Comparison of ENCODE assay signal across 8 cellular contexts in the genomic region with DNA sequence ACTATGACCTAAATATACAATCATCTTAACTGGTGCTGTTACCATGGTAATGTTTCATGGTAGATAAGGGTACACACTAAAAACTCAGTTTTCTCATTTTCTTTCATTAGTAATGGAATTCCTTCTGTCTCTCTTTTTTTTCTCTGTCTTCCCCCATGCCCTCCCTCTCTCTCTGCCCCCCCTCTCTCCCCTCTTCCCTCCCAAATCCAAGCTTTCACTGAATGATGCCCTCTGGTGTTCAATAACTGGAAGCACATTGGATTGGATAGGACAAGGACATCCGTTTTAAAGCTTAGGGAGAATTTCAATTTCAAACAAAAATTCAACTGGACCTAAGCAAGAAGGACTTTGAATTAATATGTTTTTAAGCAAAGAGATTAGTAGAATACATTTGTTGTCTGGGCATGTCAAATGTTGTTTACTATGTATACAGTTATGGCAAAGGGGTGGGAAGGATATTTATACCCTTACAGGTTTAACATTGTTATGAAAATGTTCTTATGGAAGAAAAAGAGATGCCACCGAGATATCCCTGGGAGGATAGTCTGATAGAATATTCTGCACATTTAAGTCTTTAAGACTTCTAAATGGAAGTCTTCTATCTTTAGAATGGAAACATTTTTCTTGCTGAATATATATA. TPM values are rescaled to one million over a fixed set of nuclear protein-coding genes. Genes with fewer than 3 reads are reported as not detected.
DNase-seq lines count a peak whose midpoint lies in the region; ATAC-seq, FAIRE-seq and TF ChIP-seq lines count a peak whose summit lies in the region.

No MANE protein-coding gene starts in this region.

- H3K27ac ChIP-seq in heart left ventricle (peak overlapping the region in 5 of 12 donors; percentile 22 to 83 (median 35)), OCI-LY3 (ENCODE audit: low read length) (no peak overlapping the region), caudate nucleus (ENCODE audit: low read depth, low read length) (no peak overlapping the region)

- no peaks in the 10 kb centered on the region for H4K20me1 ChIP-seq in OCI-LY3 (ENCODE audit: insufficient read depth, low read length)

- no peak for ATAC-seq in heart left ventricle
- no peak for ATAC-seq in left cardiac atrium
- no peak for ATAC-seq in GM21360 (IDR thresholded peaks at IDR 0.05; ENCODE audit: unreplicated experiment)

- intact Hi-C loops in heart left ventricle (cut with DNase I) (loop anchor here in 8 of 10 donors (5.0 to 10.0 kb wide), 7 partner anchors 38 to 213 kb away; no protein-coding TSS in a partner anchor), left cardiac atrium (cut with DNase I) (loop anchor here in 1 of 2 donors (5.0 to 10.0 kb wide), 2 partner anchors 60 to 213 kb away; no protein-coding TSS in a partner anchor)

- peak in 8 of 12 donors; percentile 9 to 39 (median 26) for TF ChIP-seq CTCF in heart left ventricle (IDR thresholded peaks at IDR 0.05)
- TF ChIP-seq CTCF in OCI-LY3 (IDR thresholded peaks at IDR 0.05; ENCODE audit: low read depth, low read length), result peak; percentile 50

- H3K4me1 ChIP-seq in heart left ventricle (peaks cover 0 to 34% (median 5%) of the 10 kb centered on the region in 12 donors), OCI-LY3 (ENCODE audit: low read length) (no peaks in the 10 kb centered on the region)

- H3K79me2 ChIP-seq in OCI-LY3 (ENCODE audit: low read length), result no peaks in the 10 kb centered on the region

- peaks cover 0 to 27% (median 3%) of the 10 kb centered on the region in 9 donors for H3K27me3 ChIP-seq in heart left ventricle
- no peaks in the 10 kb centered on the region for H3K27me3 ChIP-seq in OCI-LY3 (ENCODE audit: low read depth, low read length)

- no peaks in the 10 kb centered on the region for H3K36me3 ChIP-seq in heart left ventricle
- H3K36me3 ChIP-seq in OCI-LY3 (replicated peaks; ENCODE audit: low read depth, low read length), result no peaks in the 10 kb centered on the region

- H3K4me3 ChIP-seq in heart left ventricle (no peak overlapping the region), OCI-LY3 (ENCODE audit: low read length) (no peak overlapping the region)

- 38 to 54% (median 50%) methylated on average over 2 of the region's 2 CpGs for whole genome bisulfite sequencing in heart left ventricle, 4 donors

- DNase-seq in heart left ventricle, result no peak
- DNase-seq in left cardiac atrium, result no peak
- peak; percentile 20 for DNase-seq in fibroblast of gingiva (ENCODE audit: low read depth)
- no peak for DNase-seq in stimulated activated CD4-positive, alpha-beta T cell treated with anti-CD3 and anti-CD28 coated beads, Interleukin-4, amount 100 ng/mL, for 4 hours
- no peak for DNase-seq in H54 (ENCODE audit: insufficient read length, low spot score)
- DNase-seq in caudate nucleus (lab: John Stamatoyannopoulos, UW), result no peak

- H3K9me3 ChIP-seq in heart left ventricle (no peaks in the 10 kb centered on the region), OCI-LY3 (ENCODE audit: insufficient read depth, low read length) (no peaks in the 10 kb centered on the region)

- no peak overlapping the region for H2AFZ ChIP-seq in OCI-LY3 (ENCODE audit: low read depth, low read length)

- no peak overlapping the region for H3K9ac ChIP-seq in OCI-LY3 (ENCODE audit: low read length)

- TF ChIP-seq POLR2A in heart left ventricle (IDR thresholded peaks at IDR 0.05) (no peak), H54 (IDR thresholded peaks at IDR 0.05; ENCODE audit: low read depth, low read length) (no peak)

- FAIRE-seq in H54 (lab: Jason Lieb, UNC), result no peak

- H3K4me2 ChIP-seq in OCI-LY3 (ENCODE audit: low read length), result no peak overlapping the region

RNA-seq across cellular contexts. Expression of a gene that starts 6.1 kb away (rescaled TPM):
- 100 to 1,000 TPM in 1 of 9 donors, 10 to 100 TPM in 8; 25.3 to 124 (median 78.5) TPM for total RNA-seq in heart left ventricle
- polyA plus RNA-seq in heart left ventricle, result 10 to 100 TPM; 22.2 to 25.9 TPM
- 10 to 100 TPM; 45.8 to 90.7 TPM for total RNA-seq in left cardiac atrium
